In the genomic region with DNA sequence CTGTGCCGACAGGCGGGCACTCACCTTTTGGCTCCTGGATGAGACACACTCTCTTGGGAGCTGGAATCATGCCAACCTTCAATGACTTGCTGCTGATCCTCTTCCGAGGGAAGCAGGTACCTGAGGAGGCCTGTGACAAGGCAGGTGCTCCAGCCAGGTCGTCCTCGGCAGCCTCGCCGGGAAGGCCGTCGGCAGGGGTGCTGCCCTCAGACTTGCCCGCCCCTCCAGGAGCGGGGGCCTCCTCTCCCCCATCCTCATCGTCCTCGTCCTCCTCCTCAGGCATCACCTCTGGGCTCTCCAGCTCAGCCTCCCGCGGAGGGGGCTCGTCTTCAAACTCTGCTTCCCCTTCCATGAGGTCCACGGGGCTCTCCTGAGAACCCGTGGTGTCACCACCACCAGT, we compare ENCODE assay signal across 21 cellular contexts. TPM values are rescaled to one million over a fixed set of nuclear protein-coding genes. Genes with fewer than 3 reads are reported as not detected.
DNase-seq lines count a peak whose midpoint lies in the region; ATAC-seq, FAIRE-seq and TF ChIP-seq lines count a peak whose summit lies in the region.
"Had no signal": no experiment of that assay in that cellular context is flagged by ENCODE, and none has a peak within 500 bp of the region (broad histone marks: within the 10 kb centered on the region; RNA-seq: fewer than 3 reads in every experiment).

No MANE protein-coding gene starts in this region.

- in situ Hi-C loops in K562 (cut with MboI), result no loop called here

- H3K9me1 ChIP-seq in K562 (ENCODE audit: control insufficient read depth, insufficient read depth, low read length), result peaks cover 8% of the 10 kb centered on the region

- no peaks in the 10 kb centered on the region for H3K79me2 ChIP-seq in K562 (ENCODE audit: control insufficient read depth, insufficient read depth, low read length)

- H3K27ac ChIP-seq in K562 (ENCODE audit: extremely low read depth, low read depth, low read length), result no peak overlapping the region
- no peak overlapping the region for H3K27ac ChIP-seq in thyroid gland
- H3K27ac ChIP-seq: A549, C4-2B had no signal

- H3K36me3 ChIP-seq in K562 (ENCODE audit: control insufficient read depth, insufficient read depth, low read length) (peaks cover 93% of the 10 kb centered on the region), thyroid gland (peaks cover 43 to 48% of the 10 kb centered on the region in 2 donors)

- no peak overlapping the region for H3K4me2 ChIP-seq in K562 (ENCODE audit: insufficient read depth, low read length)
- H3K4me2 ChIP-seq: A549 had no signal

- H3K4me1 ChIP-seq in K562 (replicated peaks in 1 of 2; ENCODE audit: control insufficient read depth in 2 of 2, insufficient read depth in 2 of 2, low read length in 2 of 2), result no peaks in the 10 kb centered on the region
- H3K4me1 ChIP-seq in thyroid gland, result peaks cover 10 to 11% of the 10 kb centered on the region in 2 donors
- H3K4me1 ChIP-seq: A549, Caco-2 had no signal

- TF ChIP-seq POLR2A in K562 (conservative IDR thresholded peaks at IDR 0.05), result no peak
- TF ChIP-seq POLR2A in thyroid gland (IDR thresholded peaks at IDR 0.05), result no peak

- CTCF ChIA-PET in K562 (lab: Yijun Ruan, JAX; ENCODE audit: low intra/inter-chr PET ratio), result interaction anchor here (0.6 kb wide), 1 partner anchor 549 kb away, joined by 3 read pairs; no protein-coding TSS in a partner anchor

- WGBS in K562 (ENCODE audit: insufficient coverage, low coverage, missing lambda C conversion rate), result 90% methylated on average over 11 of the region's 18 CpGs
- WGBS in thyroid gland, 2 donors, result 74 to 81% methylated on average over 18 of the region's 18 CpGs

- H4K20me1 ChIP-seq in K562 (replicated peaks; ENCODE audit: control insufficient read depth, insufficient read depth, low read length), result no peaks in the 10 kb centered on the region; the same call in 1 of the 2 replicates

- no peak for TF ChIP-seq EP300 in K562 (IDR thresholded peaks at IDR 0.05; ENCODE audit: low read length)

- DNase-seq in DMS79 (lab: John Stamatoyannopoulos, UW) (peak; percentile 73), DMS79 treated with DMSO at 0.1 percent for 48 hours (lab: John Stamatoyannopoulos, UW) (peak; percentile 81), K562 (ENCODE audit: extremely low read depth in 1 of 4, low spot score in 3 of 4) (no peak), thyroid gland (peak; percentile 39 to 48), A172 (ENCODE audit: low spot score) (no peak)
- DNase-seq: AML-193; Caco-2; CD4-positive, alpha-beta T cell; GDM1; GOT3; H7; HFFc6; KG1 had no signal

- no peaks in the 10 kb centered on the region for H3K27me3 ChIP-seq in K562 (ENCODE audit: control insufficient read depth in 2 of 2, insufficient read depth in 2 of 2, low read length in 2 of 2)
- H3K27me3 ChIP-seq in thyroid gland, result no peaks in the 10 kb centered on the region

- TF ChIP-seq CTCF in K562 (IDR thresholded peaks at IDR 0.05 in 2 of 3, conservative IDR thresholded peaks at IDR 0.05 in 1 of 3; ENCODE audit: insufficient read depth in 2 of 3, low read depth in 1 of 3, low read length in 3 of 3) (no peak), thyroid gland (IDR thresholded peaks at IDR 0.05) (no peak)

- no peaks in the 10 kb centered on the region for H3K9me3 ChIP-seq in K562 (replicated peaks; ENCODE audit: control insufficient read depth, insufficient read depth, low read depth, low read length)
- H3K9me3 ChIP-seq in thyroid gland, result no peaks in the 10 kb centered on the region
- H3K9me3 ChIP-seq: A549, Caco-2 had no signal

- POLR2A ChIA-PET in K562 (lab: Yijun Ruan, JAX), result no interaction called here

- H3K9ac ChIP-seq in K562 (ENCODE audit: insufficient read depth in 1 of 2, low read depth in 2 of 2, low read length in 2 of 2), result no peak overlapping the region

- intact Hi-C loops in K562 (cut with micrococcal nuclease) (no loop called here), thyroid gland (cut with DNase I) (no loop called here)

- H3K4me3 ChIP-seq in K562 (no peak overlapping the region), thyroid gland (replicated peaks in 1 of 3) (no peak overlapping the region)
- H3K4me3 ChIP-seq: A549 had no signal

- no TSS peak for BruUV-seq in K562 (replicated peaks; lab: Mats Ljungman, UMichigan)

- no peak for TF ChIP-seq RAD21 in K562 (CRISPR knock-in tag; conservative IDR thresholded peaks at IDR 0.05 in 1 of 2, IDR thresholded peaks at IDR 0.05 in 1 of 2)

- no peak overlapping the region for H2AFZ ChIP-seq in K562 (ENCODE audit: low read depth, low read length)

- no peak for FAIRE-seq in K562 (lab: Jason Lieb, UNC)
- FAIRE-seq: A549, D721Med, GM12892, GM18507, HepG2 had no signal

- ATAC-seq in K562, result no peak
- no peak for ATAC-seq in HG03432 (IDR thresholded peaks at IDR 0.05; ENCODE audit: unreplicated experiment)
- ATAC-seq: A549, HCT116, HepG2 had no signal

TF ChIP-seq in K562, 482 proteins besides CTCF, POLR2A, EP300 and RAD21 (continues in another document):
- no peak for TF ChIP-seq SP2 (IDR thresholded peaks at IDR 0.05; ENCODE audit: extremely low read depth, low read depth, low read length, poor library complexity, severe bottlenecking)
- 0 out of 2 replicates have a peak, but pooled peaks have one; percentile 26 for TF ChIP-seq POLR2G (IDR thresholded peaks at IDR 0.05; ENCODE audit: low read depth, low read length)
- no peak for TF ChIP-seq ZNF133 (CRISPR knock-in tag; IDR thresholded peaks at IDR 0.05)

RNA-seq across cellular contexts. Expression of a gene that starts 29.2 kb away (rescaled TPM):
- 383 and 414 TPM in 2 replicates for total RNA-seq in K562 (2011; cell fraction: chromatin; rRNA removed; ENCODE audit: low replicate concordance)
- 210 and 215 TPM in 2 replicates for total RNA-seq in K562 (2011; cell fraction: nucleolus; rRNA removed)
- total RNA-seq in K562 (2011; cell fraction: nucleoplasm; rRNA removed), result 214 and 219 TPM in 2 replicates
- total RNA-seq in K562 (2014; rRNA removed), result 50.6 and 61.7 TPM in 2 replicates
- 63.1 and 70.8 TPM in 2 replicates for total RNA-seq in K562 (2014; rRNA removed; fragmentation: Illumina TruSeq; extraction: Trizol)
- 60.5 and 61.8 TPM in 2 replicates for total RNA-seq in K562 (2015; rRNA removed; fragmentation: Illumina TruSeq; extraction: Trizol)
- 96.4 and 97.5 TPM in 2 replicates for total RNA-seq in K562 (2021)
- 101 and 135 TPM in 2 replicates for polyA plus RNA-seq in K562 (2011; rRNA removed)
- 49.7 and 83.6 TPM in 2 replicates for polyA plus RNA-seq in K562 (2011; cell fraction: cytosol; rRNA removed)
- 318 and 368 TPM in 2 replicates for polyA plus RNA-seq in K562 (2011; cell fraction: nucleus; rRNA removed)
- polyA plus RNA-seq in K562 (2012), result 73.8 and 103 TPM in 2 replicates
- 82.8 and 89.9 TPM in 2 replicates for polyA plus RNA-seq in K562 (2014; fragmentation: Illumina TruSeq; extraction: Trizol)
- polyA plus RNA-seq in K562 (2014; fragmentation: Nextera tagmentation; extraction: Ambion mirVana), result 10 to 100 TPM; 13.1 to 22.6 TPM
- 93.0 and 120 TPM in 2 replicates for polyA plus RNA-seq in K562 (2014; rRNA removed)
- 58.5 and 77.2 TPM in 2 replicates for polyA minus RNA-seq in K562 (2011; rRNA and poly(A)+ RNA removed)
- 32.1 and 32.5 TPM in 2 replicates for polyA minus RNA-seq in K562 (2011; cell fraction: cytosol; rRNA and poly(A)+ RNA removed)
- polyA minus RNA-seq in K562 (2011; cell fraction: nucleus; rRNA and poly(A)+ RNA removed), result 80.9 and 135 TPM in 2 replicates
- 10 to 100 TPM; 70.3 to 93.5 (median 82.2) TPM for total RNA-seq in thyroid gland
- 47.7 and 48.9 TPM in 2 replicates for total RNA-seq in A172 (2014; rRNA removed; shearing (Covaris generic))

RNA-seq across cellular contexts. Expression of a gene that starts 29.3 kb away (rescaled TPM):
- total RNA-seq in K562 (2011; cell fraction: chromatin; rRNA removed; ENCODE audit: low replicate concordance), result 30.4 and 88.7 TPM in 2 replicates
- 63.9 and 75.1 TPM in 2 replicates for total RNA-seq in K562 (2011; cell fraction: nucleolus; rRNA removed)
- total RNA-seq in K562 (2011; cell fraction: nucleoplasm; rRNA removed), result 40.5 and 41.2 TPM in 2 replicates
- total RNA-seq in K562 (2014; rRNA removed), result 93.4 and 116 TPM in 2 replicates
- 25.9 and 40.9 TPM in 2 replicates for total RNA-seq in K562 (2014; rRNA removed; fragmentation: Illumina TruSeq; extraction: Trizol)
- total RNA-seq in K562 (2015; rRNA removed; fragmentation: Illumina TruSeq; extraction: Trizol), result 62.3 and 63.9 TPM in 2 replicates
- 69.2 and 73.4 TPM in 2 replicates for total RNA-seq in K562 (2021)
- 38.1 and 47.1 TPM in 2 replicates for polyA plus RNA-seq in K562 (2011; rRNA removed)
- polyA plus RNA-seq in K562 (2011; cell fraction: cytosol; rRNA removed), result 48.2 and 88.3 TPM in 2 replicates
- polyA plus RNA-seq in K562 (2011; cell fraction: nucleus; rRNA removed), result 48.6 and 65.2 TPM in 2 replicates
- 53.4 and 54.5 TPM in 2 replicates for polyA plus RNA-seq in K562 (2012)
- 63.6 and 75.5 TPM in 2 replicates for polyA plus RNA-seq in K562 (2014; fragmentation: Illumina TruSeq; extraction: Trizol)
- 1 to 10 TPM; 2.1 to 5.4 TPM for polyA plus RNA-seq in K562 (2014; fragmentation: Nextera tagmentation; extraction: Ambion mirVana)
- 65.4 and 76.3 TPM in 2 replicates for polyA plus RNA-seq in K562 (2014; rRNA removed)
- polyA minus RNA-seq in K562 (2011; rRNA and poly(A)+ RNA removed), result 23.4 and 39.5 TPM in 2 replicates
- polyA minus RNA-seq in K562 (2011; cell fraction: cytosol; rRNA and poly(A)+ RNA removed), result 50.9 and 61.3 TPM in 2 replicates
- 25.5 and 25.7 TPM in 2 replicates for polyA minus RNA-seq in K562 (2011; cell fraction: nucleus; rRNA and poly(A)+ RNA removed)
- total RNA-seq in thyroid gland, result 10 to 100 TPM; 33.1 to 60.0 (median 46.1) TPM
- 77.1 and 79.5 TPM in 2 replicates for total RNA-seq in A172 (2014; rRNA removed; shearing (Covaris generic))

RNA-seq across cellular contexts. Expression of a gene that starts 59.6 kb away (rescaled TPM):
- total RNA-seq in K562 (2011; cell fraction: chromatin; rRNA removed; ENCODE audit: low replicate concordance), result 32.0 and 85.4 TPM in 2 replicates
- total RNA-seq in K562 (2011; cell fraction: nucleolus; rRNA removed), result 50.1 and 57.7 TPM in 2 replicates
- 45.2 and 57.4 TPM in 2 replicates for total RNA-seq in K562 (2011; cell fraction: nucleoplasm; rRNA removed)
- total RNA-seq in K562 (2014; rRNA removed) (14.1 and 15.1 TPM in 2 replicates), K562 (2014; rRNA removed; fragmentation: Illumina TruSeq; extraction: Trizol) (7.9 and 10.5 TPM in 2 replicates), K562 (2015; rRNA removed; fragmentation: Illumina TruSeq; extraction: Trizol) (8.7 and 9.9 TPM in 2 replicates), K562 (2021) (30.2 and 32.2 TPM in 2 replicates), thyroid gland (10 to 100 TPM; 28.0 to 43.9 (median 33.9) TPM)
- polyA plus RNA-seq in K562 (2011; rRNA removed) (17.0 and 19.4 TPM in 2 replicates), K562 (2014; fragmentation: Illumina TruSeq; extraction: Trizol) (16.4 and 23.3 TPM in 2 replicates), K562 (2014; fragmentation: Nextera tagmentation; extraction: Ambion mirVana) (1 to 10 TPM in 1 of 2 experiments, under 1 TPM in 1; 0.59 to 2.0 TPM), K562 (2014; rRNA removed) (24.7 and 25.5 TPM in 2 replicates)
- 21.5 and 36.4 TPM in 2 replicates for polyA plus RNA-seq in K562 (2011; cell fraction: cytosol; rRNA removed)
- polyA plus RNA-seq in K562 (2011; cell fraction: nucleus; rRNA removed), result 66.0 and 91.7 TPM in 2 replicates
- 17.8 and 23.7 TPM in 2 replicates for polyA plus RNA-seq in K562 (2012)
- polyA minus RNA-seq in K562 (2011; rRNA and poly(A)+ RNA removed), result 6.5 and 10.2 TPM in 2 replicates
- polyA minus RNA-seq in K562 (2011; cell fraction: cytosol; rRNA and poly(A)+ RNA removed), result 11.4 and 14.1 TPM in 2 replicates
- polyA minus RNA-seq in K562 (2011; cell fraction: nucleus; rRNA and poly(A)+ RNA removed), result 13.1 and 13.3 TPM in 2 replicates
- 4.0 and 5.0 TPM in 2 replicates for total RNA-seq in A172 (2014; rRNA removed; shearing (Covaris generic))

Comparison
In these comparisons a context has a peak if more than half of its experiments do, and no peak if none do; other contexts are left out.
1. DNase-seq: peak in DMS79 (single experiment), DMS79 treated with DMSO at 0.1 percent for 48 hours (single experiment) and thyroid gland (2 of 2); none in K562 (0 of 4) and A172 (single experiment).